ENCODE assay signal across 10 cellular contexts in the genomic region with DNA sequence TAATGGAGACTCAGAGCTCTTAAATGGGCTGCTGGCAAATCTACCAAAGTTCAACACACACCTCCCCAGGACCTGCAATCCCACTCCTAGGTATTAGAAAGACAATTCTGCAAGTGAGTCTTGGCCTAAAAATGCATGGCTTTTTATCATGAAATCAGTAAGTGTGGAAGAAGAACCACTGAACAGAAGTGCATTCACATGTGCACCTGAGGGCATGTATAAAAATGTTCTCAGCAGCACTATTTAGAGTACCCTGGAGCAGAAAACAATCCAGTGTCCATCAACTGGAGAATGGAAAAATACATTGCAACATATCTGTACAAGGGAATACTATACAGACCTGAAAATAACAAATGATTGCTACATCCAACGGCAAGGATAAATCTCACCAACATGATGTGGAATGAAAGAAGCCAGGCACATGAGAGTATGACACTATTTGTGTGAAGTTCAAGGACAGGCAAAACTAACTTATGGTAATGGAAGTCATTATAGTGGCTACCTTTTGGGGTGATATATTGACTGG. TPM values are rescaled to one million over a fixed set of nuclear protein-coding genes. Genes with fewer than 3 reads are reported as not detected.
"Had no signal": no experiment of that assay in that cellular context is flagged by ENCODE, and none has a peak within 500 bp of the region (broad histone marks: within the 10 kb centered on the region; RNA-seq: fewer than 3 reads in every experiment).

No MANE protein-coding gene starts in this region.

- H3K4me3 ChIP-seq: GM23248, HAP-1 had no signal

- H3K36me3 ChIP-seq: HAP-1 had no signal

- H2AFZ ChIP-seq: GM23248 had no signal

- H3K27ac ChIP-seq: GM23248, HL-60 had no signal

- H3K4me1 ChIP-seq: HAP-1 had no signal

- ATAC-seq: HCT116 had no signal

- H3K9me3 ChIP-seq: HAP-1 had no signal

- H3K9ac ChIP-seq: GM23248 had no signal

- DNase-seq: GM23248, GOT3, H7, KG1 had no signal

RNA-seq across cellular contexts. Expression of gene SLC6A1, which starts 8.1 kb away (rescaled TPM):
- total RNA-seq: GM23248, H4, HT1080 had no signal
- polyA plus RNA-seq: GM23248, IgD-negative memory B cell had no signal
